In the genomic region with DNA sequence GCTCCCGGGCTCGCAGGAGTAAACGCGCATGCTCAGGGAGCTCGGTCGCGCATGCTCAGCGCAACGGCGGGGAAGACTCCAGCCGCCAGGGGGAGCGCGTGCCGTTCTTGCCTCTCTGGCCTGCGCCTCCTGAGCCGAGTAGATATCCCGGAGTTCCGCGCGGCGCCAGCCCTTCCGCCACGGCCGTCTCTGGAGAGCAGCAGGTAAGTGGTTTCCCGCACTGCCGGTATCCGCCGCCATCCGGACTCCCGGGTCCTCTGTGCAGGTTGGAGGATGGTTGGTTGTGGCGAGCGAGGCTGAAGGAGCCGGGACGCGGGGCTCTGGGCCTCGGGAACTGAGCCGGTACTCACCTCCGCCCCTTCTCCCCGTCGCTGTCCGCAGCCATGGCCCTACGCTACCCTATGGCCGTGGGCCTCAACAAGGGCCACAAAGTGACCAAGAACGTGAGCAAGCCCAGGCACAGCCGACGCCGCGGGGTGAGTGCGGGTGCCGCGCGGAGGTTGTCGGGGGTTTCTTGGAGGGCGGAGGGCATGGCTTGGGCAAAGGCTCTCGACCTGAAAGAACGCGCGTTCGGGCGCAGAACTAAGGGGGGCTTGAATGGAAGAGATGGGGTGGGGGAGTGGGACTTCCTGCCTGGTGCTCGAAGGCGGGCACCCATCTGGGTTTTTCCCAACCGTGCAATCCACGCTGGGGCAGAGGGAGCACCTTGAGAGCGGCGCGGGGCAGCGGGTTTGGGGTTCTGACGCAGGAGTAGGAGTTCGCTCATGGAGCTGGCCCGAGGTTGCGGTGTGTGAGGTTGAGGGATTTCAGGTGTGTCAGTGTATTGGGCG, we compare ENCODE assay signal across 8 cellular contexts. TPM values are rescaled to one million over a fixed set of nuclear protein-coding genes. Genes with fewer than 3 reads are reported as not detected.
DNase-seq lines count a peak whose midpoint lies in the region; ATAC-seq and TF ChIP-seq lines count a peak whose summit lies in the region.

RPL36 (plus strand) TSS at position 171 of the 830 bp plus-strand sequence; CDS start at position 384, 213 bp downstream.

- no peaks in the 10 kb centered on the region for H3K9me2 ChIP-seq in hepatocyte (replicated peaks; ENCODE audit: insufficient read depth)

- H3K79me2 ChIP-seq in hepatocyte: peaks cover 51% of the 10 kb centered on the region

- WGBS in hepatocyte (ENCODE audit: low lambda C conversion rate, missing lambda C conversion rate): under 1% methylated on average over 69 of the region's 73 CpGs

- no peaks in the 10 kb centered on the region for H3K36me3 ChIP-seq in hepatocyte (replicated peaks; ENCODE audit: insufficient read depth, low read depth)

- peak within 1 kb of the TSS; percentile 96 for H3K27ac ChIP-seq in hepatocyte

- H3K9me3 ChIP-seq in hepatocyte (ENCODE audit: low read depth): no peaks in the 10 kb centered on the region

- H3K4me3 ChIP-seq in hepatocyte: peak within 1 kb of the TSS; percentile 70

- TF ChIP-seq CTCF in GM12872 (IDR thresholded peaks at IDR 0.05; ENCODE audit: insufficient read depth, low read depth, low read length): peak; percentile 99
- TF ChIP-seq CTCF in hepatocyte (IDR thresholded peaks at IDR 0.05; ENCODE audit: poor library complexity): peak; percentile 95

- peaks cover 8% of the 10 kb centered on the region for H3K4me1 ChIP-seq in hepatocyte (ENCODE audit: insufficient read depth)

- ATAC-seq in HG02885 (IDR thresholded peaks at IDR 0.05; ENCODE audit: poor library complexity, unreplicated experiment): peak; percentile 58
- ATAC-seq in HG03342 (IDR thresholded peaks at IDR 0.05; ENCODE audit: unreplicated experiment): no peak

- peak within 1 kb of the TSS; percentile 77 for H2AFZ ChIP-seq in hepatocyte

- H3K27me3 ChIP-seq in hepatocyte: no peaks in the 10 kb centered on the region

- H3K4me2 ChIP-seq in hepatocyte: peak within 1 kb of the TSS; percentile 99

- peaks cover 51% of the 10 kb centered on the region for H4K20me1 ChIP-seq in hepatocyte (ENCODE audit: insufficient read depth, poor library complexity, severe bottlenecking)

- DNase-seq in NCI-H2029 treated with DMSO at 0.1 percent for 48 hours (lab: John Stamatoyannopoulos, UW) (peak; percentile 83), T-helper 9 cell (peak; percentile 100), astrocyte of the hippocampus (ENCODE audit: low read depth, low spot score) (peak; percentile 99), hepatocyte (ENCODE audit: low spot score) (peak; percentile 99), renal cortical epithelial cell (ENCODE audit: low read depth) (peak; percentile 85)

RNA-seq across cellular contexts. Expression of gene RPL36, which starts in this region (rescaled TPM):
- total RNA-seq in hepatocyte (637 and 1,059 TPM in 2 replicates), renal cortical epithelial cell (159 and 652 TPM in 2 replicates)
- 917 and 990 TPM in 2 replicates for polyA plus RNA-seq in hepatocyte
